ENCODE assay signal across 8 cellular contexts in genomic region chr15:59501531-59502113, GRCh38.
DNase-seq lines count a peak whose midpoint lies in the region; ATAC-seq, FAIRE-seq and TF ChIP-seq lines count a peak whose summit lies in the region.

No MANE protein-coding gene starts in this region.

- in situ Hi-C loops in T47D (cut with HindIII; ENCODE audit: low pct_unique_long_range_greater_than_20kb, low sequenced_read_pairs) = no loop called here

- no peak for ATAC-seq in activated T-cell treated with anti-CD3 and anti-CD28 coated beads, Interleukin-2, amount 50 U/mL, for 4 hours
- ATAC-seq in GM19455 (IDR thresholded peaks at IDR 0.05; ENCODE audit: unreplicated experiment) = no peak

- TF ChIP-seq POLR2A in GM12891 (IDR thresholded peaks at IDR 0.05; ENCODE audit: low read depth, low read length) = no peak

- H3K9me3 Mint-ChIP-seq in activated T-cell treated with anti-CD3 and anti-CD28 coated beads, Interleukin-2, amount 50 U/mL, for 4 hours = no peaks in the 10 kb centered on the region

- no peaks in the 10 kb centered on the region for H3K36me3 Mint-ChIP-seq in activated T-cell treated with anti-CD3 and anti-CD28 coated beads, Interleukin-2, amount 50 U/mL, for 4 hours (ENCODE audit: insufficient read depth)

- DNase-seq in AG20443 (ENCODE audit: low spot score) (peak; percentile 56), GM12891 (ENCODE audit: insufficient read length, low spot score) (no peak), NCI-H69 (lab: John Stamatoyannopoulos, UW) (peak; percentile 80), T47D (ENCODE audit: low read depth in 1 of 2, low spot score in 1 of 2) (peak; percentile 45 to 73), medulla oblongata (ENCODE audit: extremely low spot score) (peak; percentile 20), T-helper 1 cell (no peak)
- DNase-seq in activated T-cell treated with anti-CD3 and anti-CD28 coated beads, Interleukin-2, amount 50 U/mL, for 4 hours = no peak

- no peak overlapping the region for H3K4me3 Mint-ChIP-seq in activated T-cell treated with anti-CD3 and anti-CD28 coated beads, Interleukin-2, amount 50 U/mL, for 4 hours

- H3K27me3 Mint-ChIP-seq in activated T-cell treated with anti-CD3 and anti-CD28 coated beads, Interleukin-2, amount 50 U/mL, for 4 hours (ENCODE audit: low read depth) = no peaks in the 10 kb centered on the region

- H3K4me1 Mint-ChIP-seq in activated T-cell treated with anti-CD3 and anti-CD28 coated beads, Interleukin-2, amount 50 U/mL, for 4 hours (ENCODE audit: low read depth) = no peaks in the 10 kb centered on the region

- FAIRE-seq in GM12891 (lab: Jason Lieb, UNC) = peak; percentile 86

TF ChIP-seq in GM12891, 5 proteins besides CTCF, POLR2A, EP300 and RAD21:
- TF ChIP-seq TAF1 (IDR thresholded peaks at IDR 0.05; ENCODE audit: low read depth, low read length) (no peak), PAX5 (IDR thresholded peaks at IDR 0.05; ENCODE audit: insufficient read depth, low read length, severe bottlenecking) (no peak), SPI1 (IDR thresholded peaks at IDR 0.05; ENCODE audit: low read depth, low read length) (no peak), POU2F2 (IDR thresholded peaks at IDR 0.05; ENCODE audit: low read depth, low read length) (no peak), POLR2AphosphoS5 (IDR thresholded peaks at IDR 0.05; ENCODE audit: low read depth, low read length) (no peak)

Comparison
In these comparisons a context has a peak if more than half of its experiments do, and no peak if none do; other contexts are left out.
1. DNase-seq: peak in AG20443 (single experiment), NCI-H69 (single experiment), T47D (2 of 2) and medulla oblongata (single experiment); none in GM12891 (single experiment), T-helper 1 cell (0 of 5) and activated T-cell treated with anti-CD3 and anti-CD28 coated beads, Interleukin-2, amount 50 U/mL, for 4 hours (single experiment).